In the genomic region with DNA sequence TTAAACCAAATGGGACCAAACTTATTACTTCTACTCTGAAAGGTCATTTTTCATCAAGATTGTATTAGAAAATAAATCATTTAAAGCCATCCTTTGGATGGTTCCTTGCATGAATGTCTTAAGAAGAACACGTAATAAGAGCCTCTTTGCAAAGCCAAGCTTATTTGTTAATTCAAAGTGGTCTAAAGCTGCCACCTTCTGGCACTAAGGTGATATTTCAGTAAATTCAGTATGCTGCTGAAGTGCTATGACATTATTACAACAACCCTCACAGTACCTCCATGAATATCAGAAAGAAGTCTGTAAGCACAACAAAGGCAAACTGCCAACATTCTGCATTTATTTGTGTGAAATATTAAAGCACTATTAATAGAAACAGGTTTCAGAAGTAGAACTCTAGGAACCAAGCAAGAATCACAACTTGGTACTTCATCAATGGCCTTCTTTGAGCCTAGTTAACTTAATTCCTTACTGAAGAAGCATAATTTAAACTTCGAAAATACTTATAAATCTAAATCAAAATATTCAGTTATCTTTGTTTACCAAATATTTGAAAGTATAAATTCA, we compare ENCODE assay signal across 9 cellular contexts. TPM values are rescaled to one million over a fixed set of nuclear protein-coding genes. Genes with fewer than 3 reads are reported as not detected.
DNase-seq lines count a peak whose midpoint lies in the region; ATAC-seq and TF ChIP-seq lines count a peak whose summit lies in the region.
"Had no signal": no experiment of that assay in that cellular context is flagged by ENCODE, and none has a peak within 500 bp of the region (broad histone marks: within the 10 kb centered on the region; RNA-seq: fewer than 3 reads in every experiment).

No MANE protein-coding gene starts in this region.

- TF ChIP-seq POLR2A in Peyer's patch (IDR thresholded peaks at IDR 0.05) (no peak), suprapubic skin (IDR thresholded peaks at IDR 0.05) (no peak)

- DNase-seq in GM04504 (ENCODE audit: low read depth) (peak; percentile 12), M059J (ENCODE audit: low read depth) (peak; percentile 61), SK-N-MC (ENCODE audit: low read depth, low spot score) (peak; percentile 73), left ventricle myocardium superior (no peak), Peyer's patch (no peak), OCI-M2 (lab: John Stamatoyannopoulos, UW; ENCODE audit: unreplicated experiment) (no peak), suprapubic skin (ENCODE audit: low spot score in 2 of 2) (no peak)

- 45% methylated on average over 2 of the region's 2 CpGs for WGBS in suprapubic skin

- H3K4me1 ChIP-seq in Peyer's patch (no peaks in the 10 kb centered on the region), suprapubic skin (no peaks in the 10 kb centered on the region)
- H3K4me1 ChIP-seq: parathyroid adenoma had no signal

- no peak overlapping the region for H3K27ac ChIP-seq in SK-N-MC
- no peak overlapping the region for H3K27ac ChIP-seq in Peyer's patch
- H3K27ac ChIP-seq in suprapubic skin, result no peak overlapping the region
- H3K27ac ChIP-seq: parathyroid adenoma had no signal

- ATAC-seq in left ventricle myocardium superior (peak; percentile 34), HG02610 (IDR thresholded peaks at IDR 0.05; ENCODE audit: unreplicated experiment) (no peak)

- H3K9ac ChIP-seq in SK-N-MC (ENCODE audit: insufficient read length), result no peak overlapping the region
- H3K9ac ChIP-seq: parathyroid adenoma had no signal

- no peaks in the 10 kb centered on the region for H3K9me3 ChIP-seq in SK-N-MC (ENCODE audit: low read depth, low read length)
- H3K9me3 ChIP-seq in Peyer's patch, result no peaks in the 10 kb centered on the region
- H3K9me3 ChIP-seq in suprapubic skin, result no peaks in the 10 kb centered on the region

- no peak for TF ChIP-seq EP300 in suprapubic skin (IDR thresholded peaks at IDR 0.05)

- intact Hi-C loops in left ventricle myocardium superior (cut with micrococcal nuclease), result no loop called here

- TF ChIP-seq CTCF in Peyer's patch (IDR thresholded peaks at IDR 0.05) (peak in 1 of 6 experiments; percentile 17), suprapubic skin (IDR thresholded peaks at IDR 0.05) (no peak)

- no peak overlapping the region for H3K4me3 ChIP-seq in SK-N-MC
- H3K4me3 ChIP-seq in Peyer's patch, result no peak overlapping the region
- H3K4me3 ChIP-seq in suprapubic skin, result no peak overlapping the region

- H3K36me3 ChIP-seq in SK-N-MC (ENCODE audit: insufficient read depth, low read length), result no peaks in the 10 kb centered on the region
- no peaks in the 10 kb centered on the region for H3K36me3 ChIP-seq in Peyer's patch
- no peaks in the 10 kb centered on the region for H3K36me3 ChIP-seq in suprapubic skin

- H3K27me3 ChIP-seq in Peyer's patch (no peaks in the 10 kb centered on the region), suprapubic skin (no peaks in the 10 kb centered on the region)

RNA-seq across cellular contexts. Expression of a gene that starts 53.1 kb away (rescaled TPM):
- 13.4 and 14.1 TPM in 2 replicates for total RNA-seq in M059J (2014; rRNA removed; shearing (Covaris generic))
- total RNA-seq in left ventricle myocardium superior, result 43.8 TPM
- 1 to 10 TPM in 1 of 4 donors, under 1 TPM in 2, not detected in 1; 0.70 to 2.5 (median 0.80) TPM for total RNA-seq in Peyer's patch
- total RNA-seq in suprapubic skin, result 100 to 1,000 TPM in 2 of 4 donors, 10 to 100 TPM in 2; 79.7 to 250 (median 110) TPM

Comparison
In these comparisons a context has a peak if more than half of its experiments do, and no peak if none do; other contexts are left out.
1. DNase-seq: peak in GM04504 (single experiment), M059J (single experiment) and SK-N-MC (single experiment); none in left ventricle myocardium superior (single experiment), Peyer's patch (0 of 3), OCI-M2 (single experiment) and suprapubic skin (0 of 2).